In genomic region chr14:72544615-72545387, GRCh38 we compare ENCODE assay signal across 20 cellular contexts.
DNase-seq lines count a peak whose midpoint lies in the region; ATAC-seq and TF ChIP-seq lines count a peak whose summit lies in the region.
"Had no signal": no experiment of that assay in that cellular context is flagged by ENCODE, and none has a peak within 500 bp of the region (broad histone marks: within the 10 kb centered on the region; RNA-seq: fewer than 3 reads in every experiment).

No MANE protein-coding gene starts in this region.

- H3K4me2 ChIP-seq in osteoblast (ENCODE audit: insufficient read depth, low read length) (no peak overlapping the region), smooth muscle cell (no peak overlapping the region)

- H3K79me2 ChIP-seq in osteoblast (ENCODE audit: insufficient read depth, low read length) (no peaks in the 10 kb centered on the region), smooth muscle cell (ENCODE audit: low read depth) (no peaks in the 10 kb centered on the region)

- ATAC-seq in GM21360 (IDR thresholded peaks at IDR 0.05; ENCODE audit: unreplicated experiment) = no peak
- ATAC-seq: activated CD4-positive, alpha-beta T cell treated with anti-CD3 and anti-CD28 coated beads for 36 hours; activated T-cell treated with anti-CD3 and anti-CD28 coated beads, Interleukin-2, amount 50 U/mL, for 72 hours had no signal

- H3K9me3 ChIP-seq in osteoblast (ENCODE audit: low read depth, low read length) (no peaks in the 10 kb centered on the region), smooth muscle cell (replicated peaks; ENCODE audit: low read depth) (no peaks in the 10 kb centered on the region)
- H3K9me3 ChIP-seq: mucosa of descending colon, vagina had no signal

- DNase-seq in DMS 273 (lab: John Stamatoyannopoulos, UW; ENCODE audit: unreplicated experiment) = peak; percentile 75
- DNase-seq in NCI-H1694 treated with DMSO at 0.1 percent for 48 hours (lab: John Stamatoyannopoulos, UW) = peak; percentile 78
- peak; percentile 40 for DNase-seq in glomerular visceral epithelial cell (ENCODE audit: extremely low spot score)
- DNase-seq in osteoblast (ENCODE audit: insufficient read length, low spot score, missing footprints) = peak; percentile 42
- DNase-seq in SW480 (ENCODE audit: low spot score) = no peak
- no peak for DNase-seq in OCI-M2 (lab: John Stamatoyannopoulos, UW; ENCODE audit: unreplicated experiment)
- DNase-seq in smooth muscle cell (lab: John Stamatoyannopoulos, UW; ENCODE audit: unreplicated experiment) = no peak
- DNase-seq: activated CD4-positive, alpha-beta T cell treated with anti-CD3 and anti-CD28 coated beads for 36 hours; activated T-cell treated with anti-CD3 and anti-CD28 coated beads, Interleukin-2, amount 50 U/mL, for 72 hours; amniotic stem cell; GF-D8; mucosa of descending colon; NCI-H1092; NCI-H510A treated with DMSO at 0.1 percent for 48 hours; RPMI8226; stimulated activated CD4-positive, alpha-beta T cell treated with anti-CD3 and anti-CD28 coated beads, Interleukin-4, amount 100 ng/mL, for 4 hours; stimulated activated naive B cell treated with anti-CD40 and anti-IgM and Interleukin-4, amounts not matched to agents 10 μg/mL and 1 μg/mL and 100 μg/mL, for 72 hours had no signal

- peaks cover 10% of the 10 kb centered on the region for H3K4me1 ChIP-seq in osteoblast (ENCODE audit: insufficient read depth, low read length)
- no peaks in the 10 kb centered on the region for H3K4me1 ChIP-seq in smooth muscle cell (ENCODE audit: low read depth)

- no peaks in the 10 kb centered on the region for H3F3A ChIP-seq in smooth muscle cell (ENCODE audit: low read depth)

- no peak overlapping the region for H2AFZ ChIP-seq in osteoblast (ENCODE audit: low read length)
- H2AFZ ChIP-seq in smooth muscle cell (ENCODE audit: low read depth) = no peak overlapping the region

- no peak overlapping the region for H3K4me3 ChIP-seq in osteoblast (ENCODE audit: insufficient read depth, low read length)
- H3K4me3 ChIP-seq in smooth muscle cell = no peak overlapping the region
- H3K4me3 ChIP-seq: mucosa of descending colon, vagina had no signal

- no peaks in the 10 kb centered on the region for H3K36me3 ChIP-seq in osteoblast (ENCODE audit: insufficient read depth, low read length)
- H3K36me3 ChIP-seq in smooth muscle cell (ENCODE audit: low read depth) = no peaks in the 10 kb centered on the region
- H3K36me3 ChIP-seq: vagina had no signal

- H3K27ac ChIP-seq in osteoblast (ENCODE audit: low read depth, low read length) (no peak overlapping the region), smooth muscle cell (ENCODE audit: low read depth) (no peak overlapping the region)
- H3K27ac ChIP-seq: C4-2B, vagina had no signal

- 58% methylated on average over 7 of the region's 8 CpGs for WGBS in smooth muscle cell (ENCODE audit: low lambda C conversion rate)

- no peak for TF ChIP-seq CTCF in osteoblast (IDR thresholded peaks at IDR 0.05; ENCODE audit: extremely low read depth, low read depth, low read length)
- no peak for TF ChIP-seq CTCF in smooth muscle cell (IDR thresholded peaks at IDR 0.05; ENCODE audit: borderline replicate concordance, insufficient read depth, poor library complexity, severe bottlenecking)

- H4K20me1 ChIP-seq in osteoblast (ENCODE audit: insufficient read depth, low read length) = no peaks in the 10 kb centered on the region
- H4K20me1 ChIP-seq in smooth muscle cell (ENCODE audit: low read depth) = no peaks in the 10 kb centered on the region

- H3K27me3 ChIP-seq in osteoblast (ENCODE audit: insufficient read depth, low read length) (no peaks in the 10 kb centered on the region), smooth muscle cell (ENCODE audit: low read depth) (no peaks in the 10 kb centered on the region)
- H3K27me3 ChIP-seq: vagina had no signal

- H3K9ac ChIP-seq in smooth muscle cell (ENCODE audit: low read depth) = no peak overlapping the region

Comparison
In these comparisons a context has a peak if more than half of its experiments do, and no peak if none do; other contexts are left out.
1. DNase-seq: peak in DMS 273 (single experiment), NCI-H1694 treated with DMSO at 0.1 percent for 48 hours (single experiment), glomerular visceral epithelial cell (single experiment) and osteoblast (single experiment); none in SW480 (single experiment), OCI-M2 (single experiment) and smooth muscle cell (single experiment).